In genomic region chr7:51366172-51366728, GRCh38 we compare ENCODE assay signal across 2 cellular contexts.
TF ChIP-seq lines count a peak whose summit lies in the region.

No MANE protein-coding gene starts in this region.

TF ChIP-seq in HepG2, 621 proteins besides CTCF, POLR2A, EP300 and RAD21:
- TF ChIP-seq ZNF296 (CRISPR knock-in tag; conservative IDR thresholded peaks at IDR 0.05) (no peak), ERF (CRISPR knock-in tag; IDR thresholded peaks at IDR 0.05) (no peak), IRF1 (CRISPR knock-in tag; IDR thresholded peaks at IDR 0.05; ENCODE audit: low read depth) (no peak), IKZF1 (IDR thresholded peaks at IDR 0.05) (no peak), ZNF318 (CRISPR knock-in tag; IDR thresholded peaks at IDR 0.05) (no peak), ZC3H4 (CRISPR knock-in tag; IDR thresholded peaks at IDR 0.05; ENCODE audit: borderline replicate concordance) (no peak), FOXC1 (CRISPR knock-in tag; IDR thresholded peaks at IDR 0.05; ENCODE audit: borderline replicate concordance) (no peak), KLF15 (CRISPR knock-in tag; IDR thresholded peaks at IDR 0.05; ENCODE audit: borderline replicate concordance) (no peak), ZNF224 (CRISPR knock-in tag; IDR thresholded peaks at IDR 0.05) (no peak), TEAD3 (CRISPR knock-in tag; optimal IDR thresholded peaks at IDR 0.05; ENCODE audit: borderline replicate concordance) (no peak)

TF ChIP-seq in WTC11, 78 proteins besides CTCF, POLR2A, EP300 and RAD21:
- TF ChIP-seq ZNF512 (CRISPR knock-in tag; IDR thresholded peaks at IDR 0.05; ENCODE audit: borderline replicate concordance): no peak
- no peak for TF ChIP-seq MXD4 (CRISPR knock-in tag; IDR thresholded peaks at IDR 0.05; ENCODE audit: borderline replicate concordance)
- TF ChIP-seq SMAD3 (CRISPR knock-in tag; IDR thresholded peaks at IDR 0.05; ENCODE audit: borderline replicate concordance): no peak
- no peak for TF ChIP-seq NFE2L1 (CRISPR knock-in tag; IDR thresholded peaks at IDR 0.05)
- TF ChIP-seq, protein P1, sequence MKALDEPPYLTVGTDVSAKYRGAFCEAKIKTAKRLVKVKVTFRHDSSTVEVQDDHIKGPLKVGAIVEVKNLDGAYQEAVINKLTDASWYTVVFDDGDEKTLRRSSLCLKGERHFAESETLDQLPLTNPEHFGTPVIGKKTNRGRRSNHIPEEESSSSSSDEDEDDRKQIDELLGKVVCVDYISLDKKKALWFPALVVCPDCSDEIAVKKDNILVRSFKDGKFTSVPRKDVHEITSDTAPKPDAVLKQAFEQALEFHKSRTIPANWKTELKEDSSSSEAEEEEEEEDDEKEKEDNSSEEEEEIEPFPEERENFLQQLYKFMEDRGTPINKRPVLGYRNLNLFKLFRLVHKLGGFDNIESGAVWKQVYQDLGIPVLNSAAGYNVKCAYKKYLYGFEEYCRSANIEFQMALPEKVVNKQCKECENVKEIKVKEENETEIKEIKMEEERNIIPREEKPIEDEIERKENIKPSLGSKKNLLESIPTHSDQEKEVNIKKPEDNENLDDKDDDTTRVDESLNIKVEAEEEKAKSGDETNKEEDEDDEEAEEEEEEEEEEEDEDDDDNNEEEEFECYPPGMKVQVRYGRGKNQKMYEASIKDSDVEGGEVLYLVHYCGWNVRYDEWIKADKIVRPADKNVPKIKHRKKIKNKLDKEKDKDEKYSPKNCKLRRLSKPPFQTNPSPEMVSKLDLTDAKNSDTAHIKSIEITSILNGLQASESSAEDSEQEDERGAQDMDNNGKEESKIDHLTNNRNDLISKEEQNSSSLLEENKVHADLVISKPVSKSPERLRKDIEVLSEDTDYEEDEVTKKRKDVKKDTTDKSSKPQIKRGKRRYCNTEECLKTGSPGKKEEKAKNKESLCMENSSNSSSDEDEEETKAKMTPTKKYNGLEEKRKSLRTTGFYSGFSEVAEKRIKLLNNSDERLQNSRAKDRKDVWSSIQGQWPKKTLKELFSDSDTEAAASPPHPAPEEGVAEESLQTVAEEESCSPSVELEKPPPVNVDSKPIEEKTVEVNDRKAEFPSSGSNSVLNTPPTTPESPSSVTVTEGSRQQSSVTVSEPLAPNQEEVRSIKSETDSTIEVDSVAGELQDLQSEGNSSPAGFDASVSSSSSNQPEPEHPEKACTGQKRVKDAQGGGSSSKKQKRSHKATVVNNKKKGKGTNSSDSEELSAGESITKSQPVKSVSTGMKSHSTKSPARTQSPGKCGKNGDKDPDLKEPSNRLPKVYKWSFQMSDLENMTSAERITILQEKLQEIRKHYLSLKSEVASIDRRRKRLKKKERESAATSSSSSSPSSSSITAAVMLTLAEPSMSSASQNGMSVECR (CRISPR knock-in tag; IDR thresholded peaks at IDR 0.05; ENCODE audit: borderline replicate concordance): no peak
- no peak for TF ChIP-seq JUN (CRISPR knock-in tag; IDR thresholded peaks at IDR 0.05)
- TF ChIP-seq NR1H2 (CRISPR knock-in tag; IDR thresholded peaks at IDR 0.05): no peak
- TF ChIP-seq IRF1 (CRISPR knock-in tag; IDR thresholded peaks at IDR 0.05): no peak
- no peak for TF ChIP-seq SMAD4 (CRISPR knock-in tag; IDR thresholded peaks at IDR 0.05)
- no peak for TF ChIP-seq SOX15 (CRISPR knock-in tag; IDR thresholded peaks at IDR 0.05)
- TF ChIP-seq ZNF396 (CRISPR knock-in tag; IDR thresholded peaks at IDR 0.05; ENCODE audit: borderline replicate concordance): no peak
